8 cellular contexts compared by ENCODE assay signal in genomic region chr17:21280081-21280518, GRCh38. TPM values are rescaled to one million over a fixed set of nuclear protein-coding genes. Genes with fewer than 3 reads are reported as not detected.
DNase-seq lines count a peak whose midpoint lies in the region; ATAC-seq and TF ChIP-seq lines count a peak whose summit lies in the region.

No MANE protein-coding gene starts in this region.

- H3K27me3 ChIP-seq in AG04450 (ENCODE audit: control insufficient read depth, insufficient read depth, low read length) (peaks cover 2% of the 10 kb centered on the region), mesenchymal stem cell (ENCODE audit: control insufficient read depth in 1 of 2, insufficient read depth in 1 of 2, low read length in 2 of 2) (no peaks in the 10 kb centered on the region)

- H3K27me3 Mint-ChIP-seq in activated CD8-positive, alpha-beta T cell treated with anti-CD3 and anti-CD28 coated beads for 36 hours, result no peaks in the 10 kb centered on the region

- H4K91ac ChIP-seq in mesenchymal stem cell (ENCODE audit: low read length), result no peak overlapping the region

- peak overlapping the region in 1 of 2 experiments; percentile 25 for H3K18ac ChIP-seq in mesenchymal stem cell (ENCODE audit: low read depth in 1 of 2, low read length in 2 of 2)

- H3K9ac ChIP-seq in mesenchymal stem cell (ENCODE audit: low read length), result peak overlapping the region; percentile 59

- no peak overlapping the region for H3K4me2 ChIP-seq in mesenchymal stem cell (ENCODE audit: low read length, poor library complexity, severe bottlenecking)

- no peaks in the 10 kb centered on the region for H3K36me3 ChIP-seq in mesenchymal stem cell (ENCODE audit: control insufficient read depth in 1 of 2, insufficient read depth in 2 of 2, low read depth in 1 of 2, low read length in 2 of 2)

- H2BK5ac ChIP-seq in mesenchymal stem cell (ENCODE audit: low read depth, low read length, poor library complexity, severe bottlenecking), result no peak overlapping the region

- POLR2A ChIA-PET in AG04450 (lab: Yijun Ruan, JAX), result interaction anchor here (0.5 to 0.6 kb wide), 2 partner anchors 35 to 248 kb away, joined by 3 to 5 read pairs; no protein-coding TSS in a partner anchor
- POLR2A ChIA-PET in activated CD8-positive, alpha-beta T cell treated with anti-CD3 and anti-CD28 coated beads for 36 hours (lab: Charles Lee), result interaction anchor here (0.9 to 6.5 kb wide), 2 partner anchors 8 to 236 kb away, joined by 4 to 36 read pairs; no protein-coding TSS in a partner anchor

- no peak overlapping the region for H2BK120ac ChIP-seq in mesenchymal stem cell (ENCODE audit: low read depth, low read length)

- no peak overlapping the region for H3K23ac ChIP-seq in mesenchymal stem cell (ENCODE audit: low read length in 2 of 2)

- H3K27ac ChIP-seq in AG04450 (ENCODE audit: low read depth, low read length) (no peak overlapping the region), mesenchymal stem cell (ENCODE audit: low read length, poor library complexity, severe bottlenecking) (no peak overlapping the region)

- WGBS in mesenchymal stem cell, result 33% methylated on average over 10 of the region's 10 CpGs

- peak overlapping the region; percentile 49 for H3K27ac Mint-ChIP-seq in activated CD8-positive, alpha-beta T cell treated with anti-CD3 and anti-CD28 coated beads for 36 hours

- peak; percentile 98 for TF ChIP-seq CTCF in AG04450 (IDR thresholded peaks at IDR 0.05; ENCODE audit: low read depth, low read length)
- TF ChIP-seq CTCF in activated CD8-positive, alpha-beta T cell treated with anti-CD3 and anti-CD28 coated beads for 36 hours (IDR thresholded peaks at IDR 0.05), result peak; percentile 83

- H3K36me3 Mint-ChIP-seq in activated CD8-positive, alpha-beta T cell treated with anti-CD3 and anti-CD28 coated beads for 36 hours (ENCODE audit: low read depth), result peaks cover under 1% of the 10 kb centered on the region

- H2BK12ac ChIP-seq in mesenchymal stem cell (ENCODE audit: low read length in 2 of 2), result peak overlapping the region in 1 of 2 experiments; percentile 37

- intact Hi-C loops in activated CD8-positive, alpha-beta T cell treated with anti-CD3 and anti-CD28 coated beads for 36 hours (cut with micrococcal nuclease), result loop anchor here (5.0 to 10.0 kb wide), 3 partner anchors 155 to 235 kb away; partner anchors contain the start of genes DHRS7B and USP22

- H3K9me3 ChIP-seq in AG04450 (ENCODE audit: control insufficient read depth, insufficient read depth, low read length), result no peaks in the 10 kb centered on the region; the same call in 1 of the 2 replicates
- no peaks in the 10 kb centered on the region for H3K9me3 ChIP-seq in mesenchymal stem cell (ENCODE audit: control insufficient read depth, low read length)

- peak; percentile 27 for ATAC-seq in GM18861 (IDR thresholded peaks at IDR 0.05; ENCODE audit: unreplicated experiment)
- peak; percentile 32 for ATAC-seq in HG03442 (IDR thresholded peaks at IDR 0.05; ENCODE audit: unreplicated experiment)
- ATAC-seq in activated CD8-positive, alpha-beta T cell treated with anti-CD3 and anti-CD28 coated beads for 36 hours, result peak; percentile 53

- peaks cover 29% of the 10 kb centered on the region for H3K4me1 ChIP-seq in mesenchymal stem cell (ENCODE audit: control insufficient read depth, insufficient read depth, low read depth, low read length)

- no peaks in the 10 kb centered on the region for H3K9me3 Mint-ChIP-seq in activated CD8-positive, alpha-beta T cell treated with anti-CD3 and anti-CD28 coated beads for 36 hours

- DNase-seq in AG04450 (ENCODE audit: low read depth, low spot score) (peak; percentile 55), ecto neural progenitor cell (ENCODE audit: low spot score) (peak; percentile 94), mesenchymal stem cell (peak; percentile 79)
- DNase-seq in NK-92 treated with Interleukin-12 subunit alpha and Interleukin-12 subunit beta, amount 100 ng/mL, for 24 hours (lab: John Stamatoyannopoulos, UW), result peak; percentile 65
- DNase-seq in activated CD8-positive, alpha-beta T cell treated with anti-CD3 and anti-CD28 coated beads for 36 hours, result peak; percentile 94
- DNase-seq in stimulated activated CD8-positive, alpha-beta memory T cell treated with anti-CD3 and anti-CD28 coated beads, Interleukin-2, amount 100 ng/mL, for 48 hours (ENCODE audit: low read depth in 2 of 2), result peak; percentile 87 to 88

- H4K8ac ChIP-seq in mesenchymal stem cell (ENCODE audit: low read length), result no peak overlapping the region

- no peak overlapping the region for H3K4ac ChIP-seq in mesenchymal stem cell (ENCODE audit: low read depth in 1 of 2, low read length in 2 of 2)

- peaks cover 53% of the 10 kb centered on the region for H3K4me1 Mint-ChIP-seq in activated CD8-positive, alpha-beta T cell treated with anti-CD3 and anti-CD28 coated beads for 36 hours (ENCODE audit: low read depth)

- CTCF ChIA-PET in AG04450 (lab: Charles Lee), result interaction anchor here (0.5 to 4.8 kb wide), 13 partner anchors 8 to 231 kb away, joined by 3 to 47 read pairs (median 4); no protein-coding TSS in a partner anchor
- CTCF ChIA-PET in activated CD8-positive, alpha-beta T cell treated with anti-CD3 and anti-CD28 coated beads for 36 hours (lab: Charles Lee), result interaction anchor here (1.0 to 3.2 kb wide), 18 partner anchors 8 to 236 kb away, joined by 3 to 27 read pairs (median 4); partner anchors contain the start of gene TMEM11

- no peak overlapping the region for H3K4me3 Mint-ChIP-seq in activated CD8-positive, alpha-beta T cell treated with anti-CD3 and anti-CD28 coated beads for 36 hours

- H3K4me3 ChIP-seq in AG04450 (ENCODE audit: low read depth, low read length) (no peak overlapping the region), mesenchymal stem cell (ENCODE audit: insufficient read depth in 1 of 2, low read depth in 1 of 2, low read length in 2 of 2) (no peak overlapping the region)

- no peaks in the 10 kb centered on the region for H3K79me1 ChIP-seq in mesenchymal stem cell (replicated peaks; ENCODE audit: low read length, poor library complexity, severe bottlenecking)

- no peak overlapping the region for H2AK5ac ChIP-seq in mesenchymal stem cell (ENCODE audit: low read length, severe bottlenecking)

- no peak overlapping the region for H3K14ac ChIP-seq in mesenchymal stem cell (ENCODE audit: low read length in 2 of 2)

- H2AFZ ChIP-seq in mesenchymal stem cell (ENCODE audit: low read depth, low read length), result peak overlapping the region; percentile 51

- no peak overlapping the region for H2BK15ac ChIP-seq in mesenchymal stem cell (ENCODE audit: low read depth, poor library complexity, severe bottlenecking)

RNA-seq across cellular contexts. Expression of gene MAP2K3, which starts 4.4 kb away (rescaled TPM):
- polyA plus RNA-seq in AG04450 (2011; rRNA removed), result 13.7 and 24.0 TPM in 2 replicates
- polyA minus RNA-seq in AG04450 (2011; rRNA and poly(A)+ RNA removed), result 19.0 and 26.1 TPM in 2 replicates
- total RNA-seq in activated CD8-positive, alpha-beta T cell treated with anti-CD3 and anti-CD28 coated beads for 36 hours, result 100 to 1,000 TPM; 151 to 153 TPM
- 25.0 TPM for polyA plus RNA-seq in mesenchymal stem cell (2013, experiment 1 of 2)
- 24.1 TPM for polyA plus RNA-seq in mesenchymal stem cell (2013, experiment 2 of 2)

RNA-seq across cellular contexts. Expression of gene NATD1, which starts 26.9 kb away (rescaled TPM):
- polyA plus RNA-seq in AG04450 (2011; rRNA removed), result 4.0 and 5.2 TPM in 2 replicates
- 5.0 and 6.2 TPM in 2 replicates for polyA minus RNA-seq in AG04450 (2011; rRNA and poly(A)+ RNA removed)
- total RNA-seq in activated CD8-positive, alpha-beta T cell treated with anti-CD3 and anti-CD28 coated beads for 36 hours, result 1 to 10 TPM; 1.1 to 1.3 TPM
- polyA plus RNA-seq in mesenchymal stem cell (2013, experiment 1 of 2), result 3.2 TPM
- 3.2 TPM for polyA plus RNA-seq in mesenchymal stem cell (2013, experiment 2 of 2)
